ENCODE assay signal across 17 cellular contexts in genomic region chr11:130779943-130780342, GRCh38.
A peak's percentile ranks its signal among the peaks of the same experiment; 100 is the strongest.
DNase-seq lines count a peak whose midpoint lies in the region; ATAC-seq and TF ChIP-seq lines count a peak whose summit lies in the region.
"Had no signal": no experiment of that assay in that cellular context is flagged by ENCODE, and none has a peak within 500 bp of the region (broad histone marks: within the 10 kb centered on the region; RNA-seq: fewer than 3 reads in every experiment).

No MANE protein-coding gene starts in this region.

- H3K4me3 ChIP-seq in esophagus muscularis mucosa: no peak overlapping the region
- H3K4me3 ChIP-seq: A549, GM23248 had no signal

- TF ChIP-seq EP300 in esophagus muscularis mucosa (IDR thresholded peaks at IDR 0.05): no peak

- H3K9me3 Mint-ChIP-seq in natural killer cell treated with Interleukin-12 subunit alpha and Interleukin-12 subunit beta and Interleukin-15 and Interleukin-18, amount 100 ng/mL, for 72 hours: no peaks in the 10 kb centered on the region
- H3K9me3 Mint-ChIP-seq in natural killer cell (no peaks in the 10 kb centered on the region), osteocyte (ENCODE audit: unreplicated experiment) (peaks cover 6% of the 10 kb centered on the region)
- H3K9me3 Mint-ChIP-seq: CD4-positive, alpha-beta T cell; HFFc6 had no signal

- no peaks in the 10 kb centered on the region for H3K9me3 ChIP-seq in esophagus muscularis mucosa
- H3K9me3 ChIP-seq: A549, Caco-2 had no signal

- peak; percentile 13 to 50 for ATAC-seq in natural killer cell treated with Interleukin-12 subunit alpha and Interleukin-12 subunit beta and Interleukin-15 and Interleukin-18, amount 100 ng/mL, for 72 hours
- ATAC-seq in natural killer cell: no peak
- ATAC-seq in Right ventricle myocardium superior (ENCODE audit: poor library complexity): no peak
- ATAC-seq: A549, HCT116 had no signal

- no peak overlapping the region for H3K27ac ChIP-seq in esophagus muscularis mucosa (replicated peaks in 1 of 4)
- H3K27ac ChIP-seq: 22Rv1, A549, C4-2B, GM23248 had no signal

- H3K4me1 ChIP-seq in esophagus muscularis mucosa: peaks cover 19 to 25% (median 21%) of the 10 kb centered on the region in 4 donors
- H3K4me1 ChIP-seq: Caco-2 had no signal

- TF ChIP-seq CTCF in natural killer cell (IDR thresholded peaks at IDR 0.05): no peak
- no peak for TF ChIP-seq CTCF in esophagus muscularis mucosa (IDR thresholded peaks at IDR 0.05)
- no peak for TF ChIP-seq CTCF in osteocyte (IDR thresholded peaks at IDR 0.05)

- intact Hi-C loops in natural killer cell (cut with micrococcal nuclease) (no loop called here), esophagus muscularis mucosa (cut with DNase I) (no loop called here), Right ventricle myocardium superior (cut with DNase I) (no loop called here)

- peaks cover 0 to 13% of the 10 kb centered on the region in 2 donors for H3K27me3 Mint-ChIP-seq in natural killer cell treated with Interleukin-12 subunit alpha and Interleukin-12 subunit beta and Interleukin-15 and Interleukin-18, amount 100 ng/mL, for 72 hours
- H3K27me3 Mint-ChIP-seq in natural killer cell (ENCODE audit: low read depth in 2 of 2) (peaks cover 6% of the 10 kb centered on the region in 2 donors), osteocyte (ENCODE audit: unreplicated experiment) (no peaks in the 10 kb centered on the region)

- no peaks in the 10 kb centered on the region for H3K36me3 Mint-ChIP-seq in natural killer cell treated with Interleukin-12 subunit alpha and Interleukin-12 subunit beta and Interleukin-15 and Interleukin-18, amount 100 ng/mL, for 72 hours
- H3K36me3 Mint-ChIP-seq in natural killer cell (no peaks in the 10 kb centered on the region), osteocyte (ENCODE audit: unreplicated experiment) (no peaks in the 10 kb centered on the region)

- TF ChIP-seq POLR2A in esophagus muscularis mucosa (IDR thresholded peaks at IDR 0.05; ENCODE audit: low read depth): no peak

- no peaks in the 10 kb centered on the region for H3K27me3 ChIP-seq in esophagus muscularis mucosa

- H3K27ac Mint-ChIP-seq in natural killer cell treated with Interleukin-12 subunit alpha and Interleukin-12 subunit beta and Interleukin-15 and Interleukin-18, amount 100 ng/mL, for 72 hours: no peak overlapping the region
- H3K27ac Mint-ChIP-seq in natural killer cell (no peak overlapping the region), osteocyte (ENCODE audit: unreplicated experiment) (no peak overlapping the region)
- H3K27ac Mint-ChIP-seq: CD4-positive, alpha-beta T cell; HFFc6 had no signal

- 90% methylated on average over 5 of the region's 5 CpGs for WGBS in esophagus muscularis mucosa

- DNase-seq in natural killer cell treated with Interleukin-12 subunit alpha and Interleukin-12 subunit beta and Interleukin-15 and Interleukin-18, amount 100 ng/mL, for 72 hours (ENCODE audit: low spot score): no peak
- DNase-seq in natural killer cell (no peak), esophagus muscularis mucosa (ENCODE audit: extremely low spot score) (peak; percentile 85), osteocyte (ENCODE audit: extremely low spot score, unreplicated experiment) (peak; percentile 64), NCI-H1048 (lab: John Stamatoyannopoulos, UW) (no peak), Right ventricle myocardium superior (no peak), superior temporal gyrus (ENCODE audit: extremely low spot score) (no peak)
- DNase-seq: AML-193; Caco-2; CD4-positive, alpha-beta T cell; GM23248; H7; HFFc6 had no signal

- no peak overlapping the region for H3K4me3 Mint-ChIP-seq in natural killer cell treated with Interleukin-12 subunit alpha and Interleukin-12 subunit beta and Interleukin-15 and Interleukin-18, amount 100 ng/mL, for 72 hours
- no peak overlapping the region for H3K4me3 Mint-ChIP-seq in natural killer cell
- no peak overlapping the region for H3K4me3 Mint-ChIP-seq in osteocyte (ENCODE audit: unreplicated experiment)
- H3K4me3 Mint-ChIP-seq: CD4-positive, alpha-beta T cell; HFFc6 had no signal

- peaks cover 0 to 3% of the 10 kb centered on the region in 2 donors for H3K4me1 Mint-ChIP-seq in natural killer cell treated with Interleukin-12 subunit alpha and Interleukin-12 subunit beta and Interleukin-15 and Interleukin-18, amount 100 ng/mL, for 72 hours (ENCODE audit: low read depth in 2 of 2)
- H3K4me1 Mint-ChIP-seq in natural killer cell (no peaks in the 10 kb centered on the region), osteocyte (ENCODE audit: unreplicated experiment) (peaks cover 56% of the 10 kb centered on the region)

- no peaks in the 10 kb centered on the region for H3K36me3 ChIP-seq in esophagus muscularis mucosa

Comparison
In these comparisons a context has a peak if more than half of its experiments do, and no peak if none do; other contexts are left out.
1. ATAC-seq: peak in natural killer cell treated with Interleukin-12 subunit alpha and Interleukin-12 subunit beta and Interleukin-15 and Interleukin-18, amount 100 ng/mL, for 72 hours (2 of 2); none in natural killer cell (0 of 3) and Right ventricle myocardium superior (single experiment).
2. DNase-seq: peak in esophagus muscularis mucosa (single experiment) and osteocyte (single experiment); none in natural killer cell treated with Interleukin-12 subunit alpha and Interleukin-12 subunit beta and Interleukin-15 and Interleukin-18, amount 100 ng/mL, for 72 hours (single experiment), natural killer cell (single experiment), NCI-H1048 (single experiment), Right ventricle myocardium superior (single experiment) and superior temporal gyrus (single experiment).